ENCODE assay signal across 8 cellular contexts in the genomic region with DNA sequence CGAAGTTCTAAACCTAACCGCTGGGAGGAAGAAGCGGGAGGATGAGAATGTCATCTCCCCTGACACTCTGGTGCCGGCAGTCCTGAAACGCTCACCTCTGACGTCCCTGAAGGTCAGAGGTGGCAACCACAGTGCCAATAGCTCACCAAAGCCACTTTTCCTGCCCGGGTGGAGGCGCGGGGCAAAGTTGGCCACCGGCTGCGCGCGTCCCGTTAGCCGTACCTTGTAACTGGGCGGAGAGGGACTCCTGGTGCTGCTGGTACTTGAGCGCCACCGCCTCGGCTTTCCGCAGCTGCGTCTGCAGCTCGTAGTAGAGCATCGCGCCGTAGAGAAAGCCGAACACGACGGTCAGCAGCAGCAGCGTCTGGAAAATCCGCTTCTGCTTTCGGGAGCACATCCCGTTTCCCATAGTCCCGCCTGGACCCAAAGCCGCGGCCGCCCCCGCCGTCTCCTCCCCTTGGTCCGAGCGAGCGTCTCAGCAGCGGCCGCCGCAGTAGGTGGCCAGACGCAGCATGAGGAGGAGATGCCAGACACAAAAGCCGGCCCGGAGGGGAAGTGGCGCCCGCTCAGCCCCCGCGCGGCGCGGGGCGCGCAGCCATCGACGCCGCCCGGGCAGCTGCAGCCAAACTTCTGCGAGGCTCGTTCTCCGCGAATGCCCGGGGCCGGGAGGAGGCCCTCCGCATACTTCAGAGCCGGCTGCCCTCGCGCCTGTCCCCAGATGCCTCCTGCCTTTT. TPM values are rescaled to one million over a fixed set of nuclear protein-coding genes. Genes with fewer than 3 reads are reported as not detected.
DNase-seq lines count a peak whose midpoint lies in the region; ATAC-seq lines count a peak whose summit lies in the region.

No MANE protein-coding gene starts in this region.

- no peaks in the 10 kb centered on the region for H3K27me3 ChIP-seq in neuronal stem cell (ENCODE audit: control insufficient read depth in 3 of 3, insufficient read depth in 3 of 3, low read depth in 1 of 3, low read length in 3 of 3)

- DNase-seq in DMS 273 treated with DMSO at 0.1 percent for 48 hours (lab: John Stamatoyannopoulos, UW) (peak; percentile 72), NOMO-1 treated with dmso at 0.1 percent for 144 hours (lab: John Stamatoyannopoulos, UW; ENCODE audit: unreplicated experiment) (peak; percentile 65), germinal center (ENCODE audit: low spot score) (peak; percentile 62), neuronal stem cell (ENCODE audit: low spot score) (peak; percentile 58), ureter (ENCODE audit: low spot score) (peak; percentile 54)
- DNase-seq in activated naive CD4-positive, alpha-beta T cell treated with anti-CD3 and anti-CD28 coated beads, Interleukin-2, amount 10 ng/mL, durations not matched to agents 7 days and 5 days = peak; percentile 36

- no peaks in the 10 kb centered on the region for H3K79me1 ChIP-seq in neuronal stem cell (ENCODE audit: low read depth, low read length)

- H4K91ac ChIP-seq in neuronal stem cell (ENCODE audit: low read depth, low read length, poor library complexity) = no peak overlapping the region

- H3K4me3 ChIP-seq in neuronal stem cell (ENCODE audit: low read length in 2 of 2) = peak overlapping the region; percentile 87 to 100

- peak overlapping the region; percentile 95 for H3K18ac ChIP-seq in neuronal stem cell (ENCODE audit: low read length)

- no CpG with 5 or more reads among the region's 70 CpGs for WGBS in neuronal stem cell (ENCODE audit: extremely low coverage in 2 of 2, insufficient read length in 2 of 2, insufficient replicate concordance in 1 of 2), 2 donors

- H3K36me3 ChIP-seq in neuronal stem cell (replicated peaks in 1 of 2; ENCODE audit: control insufficient read depth in 2 of 2, insufficient read depth in 2 of 2, low read length in 2 of 2) = no peaks in the 10 kb centered on the region

- H2BK5ac ChIP-seq in neuronal stem cell (ENCODE audit: low read length) = peak overlapping the region; percentile 96

- no peaks in the 10 kb centered on the region for H3K36me3 Mint-ChIP-seq in activated naive CD4-positive, alpha-beta T cell treated with anti-CD3 and anti-CD28 coated beads, Interleukin-2, amount 10 ng/mL, durations not matched to agents 7 days and 5 days

- no peak overlapping the region for H3K4ac ChIP-seq in neuronal stem cell (ENCODE audit: low read length)

- H4K8ac ChIP-seq in neuronal stem cell (ENCODE audit: low read depth, low read length) = peak overlapping the region; percentile 29

- peaks cover 11% of the 10 kb centered on the region for H3K4me1 Mint-ChIP-seq in activated naive CD4-positive, alpha-beta T cell treated with anti-CD3 and anti-CD28 coated beads, Interleukin-2, amount 10 ng/mL, durations not matched to agents 7 days and 5 days

- no peak overlapping the region for H2AK5ac ChIP-seq in neuronal stem cell (ENCODE audit: low read depth, low read length)

- no peaks in the 10 kb centered on the region for H3K9me3 Mint-ChIP-seq in activated naive CD4-positive, alpha-beta T cell treated with anti-CD3 and anti-CD28 coated beads, Interleukin-2, amount 10 ng/mL, durations not matched to agents 7 days and 5 days

- peaks cover 2 to 9% of the 10 kb centered on the region in 2 donors for H3K4me1 ChIP-seq in neuronal stem cell (ENCODE audit: control insufficient read depth in 2 of 2, insufficient read depth in 1 of 2, low read depth in 1 of 2, low read length in 2 of 2)

- peak overlapping the region; percentile 63 for H3K4me3 Mint-ChIP-seq in activated naive CD4-positive, alpha-beta T cell treated with anti-CD3 and anti-CD28 coated beads, Interleukin-2, amount 10 ng/mL, durations not matched to agents 7 days and 5 days

- peak overlapping the region; percentile 87 for H3K27ac ChIP-seq in neuronal stem cell (replicated peaks; ENCODE audit: low read length)

- peak overlapping the region; percentile 90 for H3K4me2 ChIP-seq in neuronal stem cell (ENCODE audit: insufficient read depth, low read length, poor library complexity, severe bottlenecking)

- H2BK12ac ChIP-seq in neuronal stem cell (ENCODE audit: low read length) = peak overlapping the region; percentile 19

- H3K27me3 Mint-ChIP-seq in activated naive CD4-positive, alpha-beta T cell treated with anti-CD3 and anti-CD28 coated beads, Interleukin-2, amount 10 ng/mL, durations not matched to agents 7 days and 5 days = peaks cover 30% of the 10 kb centered on the region

- H3K27ac Mint-ChIP-seq in activated naive CD4-positive, alpha-beta T cell treated with anti-CD3 and anti-CD28 coated beads, Interleukin-2, amount 10 ng/mL, durations not matched to agents 7 days and 5 days = no peak overlapping the region

- H3K9ac ChIP-seq in neuronal stem cell (ENCODE audit: low read depth, low read length, poor library complexity) = peak overlapping the region; percentile 88

- peak overlapping the region; percentile 99 for H2AFZ ChIP-seq in neuronal stem cell (ENCODE audit: low read length)

- ATAC-seq in GM19397 (IDR thresholded peaks at IDR 0.05; ENCODE audit: unreplicated experiment) (peak; percentile 39), HG03442 (IDR thresholded peaks at IDR 0.05; ENCODE audit: unreplicated experiment) (peak; percentile 41)

- CTCF ChIA-PET in activated naive CD4-positive, alpha-beta T cell treated with anti-CD3 and anti-CD28 coated beads, Interleukin-2, amount 10 ng/mL, durations not matched to agents 7 days and 5 days (lab: Charles Lee) = interaction anchor here (1.3 kb wide), 1 partner anchor 71 kb away, joined by 3 read pairs; no protein-coding TSS in a partner anchor

- peak overlapping the region; percentile 82 for H3K14ac ChIP-seq in neuronal stem cell (ENCODE audit: low read length)

- H2BK15ac ChIP-seq in neuronal stem cell (ENCODE audit: low read length) = peak overlapping the region; percentile 68

- no peaks in the 10 kb centered on the region for H3K9me3 ChIP-seq in neuronal stem cell (replicated peaks in 1 of 2; ENCODE audit: control insufficient read depth in 2 of 2, insufficient read depth in 1 of 2, low read depth in 1 of 2, low read length in 2 of 2)

- H2BK120ac ChIP-seq in neuronal stem cell (ENCODE audit: low read depth, low read length) = no peak overlapping the region

- peak overlapping the region; percentile 83 for H3K23ac ChIP-seq in neuronal stem cell (ENCODE audit: low read depth, low read length, poor library complexity)

RNA-seq across cellular contexts. Expression of a gene that starts 0.7 kb away (rescaled TPM):
- 20.5 TPM for polyA plus RNA-seq in neuronal stem cell (2013, experiment 1 of 2)
- polyA plus RNA-seq in neuronal stem cell (2013, experiment 2 of 2) = 20.5 TPM
- total RNA-seq in ureter = 21.8 TPM

Comparison
In these comparisons a context has a peak if more than half of its experiments do, and no peak if none do; other contexts are left out.
1. Peak in every context shown above with its lines: DNase-seq, ATAC-seq, H3K4me3 ChIP-seq and H3K27ac ChIP-seq.